ENCODE assay signal across 21 cellular contexts in genomic region chr20:14507711-14508110, GRCh38.
"Had no signal": no experiment of that assay in that cellular context is flagged by ENCODE, and none has a peak within 500 bp of the region (broad histone marks: within the 10 kb centered on the region; RNA-seq: fewer than 3 reads in every experiment).

No MANE protein-coding gene starts in this region.

- H3K4me3 ChIP-seq: coronary artery, dorsolateral prefrontal cortex, gastrocnemius medialis, lung, mucosa of descending colon, ovary, suprapubic skin, thyroid gland had no signal

- H3K27ac ChIP-seq: coronary artery, dorsolateral prefrontal cortex, gastrocnemius medialis, ovary, suprapubic skin, thyroid gland had no signal

- H3K9me3 ChIP-seq: gastrocnemius medialis, mucosa of descending colon, ovary, suprapubic skin, thyroid gland had no signal

- FAIRE-seq: kidney, urothelium cell line had no signal

- DNase-seq: dorsolateral prefrontal cortex; effector CD8-positive, alpha-beta T cell; gastrocnemius medialis; kidney; left cardiac atrium; left ventricle myocardium superior; mesendoderm; mucosa of descending colon; naive thymus-derived CD8-positive, alpha-beta T cell; nucleus accumbens; ovary; right cardiac atrium; stimulated activated CD4-positive, alpha-beta T cell treated with anti-CD3 and anti-CD28 coated beads, Interleukin-4, amount 100 ng/mL, for 1 hour; stimulated activated CD8-positive, alpha-beta memory T cell treated with anti-CD3 and anti-CD28 coated beads, Interleukin-4, amount 100 ng/mL, for 48 hours; stimulated activated naive CD8-positive, alpha-beta T cell treated with anti-CD3 and anti-CD28 coated beads, Interleukin-15, Interleukin-2, amounts not matched to agents 100 U/mL and 50 U/mL, for 24 hours; thyroid gland had no signal

- H3K36me3 ChIP-seq: gastrocnemius medialis, ovary, suprapubic skin, thyroid gland had no signal

- H3K27me3 ChIP-seq: dorsolateral prefrontal cortex, gastrocnemius medialis, ovary, suprapubic skin, thyroid gland had no signal

- H3K4me1 ChIP-seq: gastrocnemius medialis, thyroid gland had no signal

- ATAC-seq: gastrocnemius medialis; left cardiac atrium; left ventricle myocardium superior; mucosa of descending colon; naive thymus-derived CD8-positive, alpha-beta T cell; right cardiac atrium; stimulated activated effector memory CD8-positive, alpha-beta T cell treated with anti-CD3 and anti-CD28 coated beads, Interleukin-12 subunit alpha, Interleukin-12 subunit beta, amount 100 ng/mL, for 72 hours; stimulated activated naive CD8-positive, alpha-beta T cell treated with anti-CD3 and anti-CD28 coated beads, Interleukin-15, Interleukin-2, amounts not matched to agents 100 U/mL and 50 U/mL, for 24 hours had no signal
